Comparison of ENCODE assay signal across 19 cellular contexts in genomic region chr17:64051153-64051552, GRCh38. TPM values are rescaled to one million over a fixed set of nuclear protein-coding genes. Genes with fewer than 3 reads are reported as not detected.
DNase-seq lines count a peak whose midpoint lies in the region; ATAC-seq and TF ChIP-seq lines count a peak whose summit lies in the region.
"Had no signal": no experiment of that assay in that cellular context is flagged by ENCODE, and none has a peak within 500 bp of the region (broad histone marks: within the 10 kb centered on the region; RNA-seq: fewer than 3 reads in every experiment).

No MANE protein-coding gene starts in this region.

- RAD21 ChIA-PET in HCT116 (lab: Charles Lee; ENCODE audit: low non-redundant PET in 1 of 2, low total read pairs in 2 of 2, uncharacterized antibody in 2 of 2, unreplicated experiment in 2 of 2), result no interaction called here

- POLR2A ChIA-PET in activated CD4-positive, alpha-beta T cell treated with anti-CD3 and anti-CD28 coated beads for 36 hours (lab: Charles Lee), result interaction anchor here (0.7 kb wide), 1 partner anchor 12 kb away, joined by 3 read pairs; no protein-coding TSS in a partner anchor
- POLR2A ChIA-PET in HCT116 (lab: Charles Lee), result no interaction called here
- POLR2A ChIA-PET in naive thymus-derived CD8-positive, alpha-beta T cell (lab: Charles Lee), result interaction anchor here (0.6 to 2.3 kb wide), 9 partner anchors 8 to 455 kb away, joined by 3 to 12 read pairs (median 4); partner anchors contain the start of genes CEP95, DDX5, ERN1 and ICAM2

- CTCF ChIA-PET in activated CD4-positive, alpha-beta T cell treated with anti-CD3 and anti-CD28 coated beads for 36 hours (lab: Charles Lee), result interaction anchor here (1.1 to 6.7 kb wide), 9 partner anchors 9 to 132 kb away, joined by 3 to 49 read pairs (median 6); no protein-coding TSS in a partner anchor
- CTCF ChIA-PET in HCT116 (lab: Charles Lee), result interaction anchor here (1.4 kb wide), 1 partner anchor 82 kb away, joined by 4 read pairs; no protein-coding TSS in a partner anchor

- ATAC-seq in activated CD4-positive, alpha-beta T cell treated with anti-CD3 and anti-CD28 coated beads for 36 hours, result peak; percentile 96
- ATAC-seq in HCT116, result no peak
- ATAC-seq in naive thymus-derived CD8-positive, alpha-beta T cell, result peak; percentile 98 to 100
- ATAC-seq in GM19395 (IDR thresholded peaks at IDR 0.05; ENCODE audit: unreplicated experiment), result no peak
- ATAC-seq: SK-N-SH treated with all-trans-retinoic acid at 6 μM for 48 hours; stimulated activated naive B cell treated with anti-CD40 and anti-IgM and Interleukin-4, amounts not matched to agents 10 μg/mL and 1 μg/mL and 100 μg/mL, for 72 hours had no signal

- peaks cover 0 to 5% of the 10 kb centered on the region in 2 experiments; a peak in 2 of 4 replicates for H3K36me3 ChIP-seq in HCT116 (ENCODE audit: control insufficient read depth in 1 of 2, insufficient read depth in 2 of 2, low read length in 2 of 2)

- DNase-seq in activated CD4-positive, alpha-beta T cell treated with anti-CD3 and anti-CD28 coated beads for 36 hours, result no peak
- DNase-seq in activated CD4-positive, alpha-beta T cell treated with anti-CD3 and anti-CD28 coated beads, Interleukin-2, amount 50 U/mL, for 48 hours, result no peak
- DNase-seq in HCT116 (ENCODE audit: low read depth, low spot score) (no peak), NCI-H1105 (lab: John Stamatoyannopoulos, UW) (no peak), SKM-1 (lab: John Stamatoyannopoulos, UW; ENCODE audit: unreplicated experiment) (no peak)
- DNase-seq in naive thymus-derived CD8-positive, alpha-beta T cell, result peak in 4 of 10 donors; percentile 23 to 78 (median 62)
- DNase-seq: adrenal gland; C1 segment of cervical spinal cord; DMS79 treated with DMSO at 0.1 percent for 48 hours; heart left ventricle; mesendoderm; NCI-H1436; NCI-H2171 treated with DMSO at 0.1 percent for 48 hours; NCI-H748 treated with DMSO at 0.1 percent for 48 hours; stimulated activated naive B cell treated with anti-CD40 and anti-IgM and Interleukin-4, amounts not matched to agents 10 μg/mL and 1 μg/mL and 100 μg/mL, for 72 hours had no signal

- no peaks in the 10 kb centered on the region for H3K9me2 ChIP-seq in HCT116 (ENCODE audit: insufficient read depth)

- peaks cover 59% of the 10 kb centered on the region for H3K36me3 Mint-ChIP-seq in activated CD4-positive, alpha-beta T cell treated with anti-CD3 and anti-CD28 coated beads for 36 hours (ENCODE audit: low read depth)
- peaks cover 10% of the 10 kb centered on the region for H3K36me3 Mint-ChIP-seq in activated naive CD8-positive, alpha-beta T cell
- H3K36me3 Mint-ChIP-seq in naive thymus-derived CD8-positive, alpha-beta T cell, result peaks cover 0 to 35% (median 25%) of the 10 kb centered on the region in 3 donors

- no peaks in the 10 kb centered on the region for H3K79me2 ChIP-seq in HCT116 (ENCODE audit: insufficient read depth, low read length)

- peaks cover 27% of the 10 kb centered on the region for H3K4me1 Mint-ChIP-seq in activated CD4-positive, alpha-beta T cell treated with anti-CD3 and anti-CD28 coated beads for 36 hours
- H3K4me1 Mint-ChIP-seq in activated naive CD8-positive, alpha-beta T cell (ENCODE audit: low read depth), result peaks cover 34% of the 10 kb centered on the region
- peaks cover 12 to 38% (median 28%) of the 10 kb centered on the region in 4 donors for H3K4me1 Mint-ChIP-seq in naive thymus-derived CD8-positive, alpha-beta T cell

- H3K4me2 ChIP-seq in HCT116 (ENCODE audit: low read length), result no peak overlapping the region

- H4K20me1 ChIP-seq in HCT116 (ENCODE audit: insufficient read depth), result no peaks in the 10 kb centered on the region

- H3K4me1 ChIP-seq in HCT116 (ENCODE audit: control insufficient read depth in 1 of 2, insufficient read depth in 2 of 2, low read length in 2 of 2), result no peaks in the 10 kb centered on the region; a peak in 1 of 4 replicates
- H3K4me1 ChIP-seq: adrenal gland had no signal

- H3K4me3 ChIP-seq in HCT116 (replicated peaks in 1 of 2; ENCODE audit: low read depth in 1 of 2, low read length in 2 of 2), result no peak overlapping the region
- H3K4me3 ChIP-seq: adrenal gland, cardiac muscle cell, heart left ventricle had no signal

- no peaks in the 10 kb centered on the region for H3K9me3 Mint-ChIP-seq in activated CD4-positive, alpha-beta T cell treated with anti-CD3 and anti-CD28 coated beads for 36 hours (ENCODE audit: low read depth)
- H3K9me3 Mint-ChIP-seq in activated naive CD8-positive, alpha-beta T cell (ENCODE audit: low read depth), result no peaks in the 10 kb centered on the region
- no peaks in the 10 kb centered on the region for H3K9me3 Mint-ChIP-seq in naive thymus-derived CD8-positive, alpha-beta T cell
- H3K9me3 Mint-ChIP-seq: stimulated activated naive B cell treated with anti-CD40 and anti-IgM and Interleukin-4, amounts not matched to agents 10 μg/mL and 1 μg/mL and 100 μg/mL, for 72 hours had no signal

- peak overlapping the region; percentile 71 for H3K27ac Mint-ChIP-seq in activated CD4-positive, alpha-beta T cell treated with anti-CD3 and anti-CD28 coated beads for 36 hours
- H3K27ac Mint-ChIP-seq in activated naive CD8-positive, alpha-beta T cell, result peak overlapping the region; percentile 82
- peak overlapping the region; percentile 80 to 97 (median 90) for H3K27ac Mint-ChIP-seq in naive thymus-derived CD8-positive, alpha-beta T cell
- H3K27ac Mint-ChIP-seq: stimulated activated naive B cell treated with anti-CD40 and anti-IgM and Interleukin-4, amounts not matched to agents 10 μg/mL and 1 μg/mL and 100 μg/mL, for 72 hours had no signal

- TF ChIP-seq RAD21 in HCT116 (IDR thresholded peaks at IDR 0.05; ENCODE audit: low read depth), result no peak

- H3K9me3 ChIP-seq in HCT116 (ENCODE audit: control insufficient read depth in 1 of 2, insufficient read depth in 1 of 2, low read depth in 1 of 2, low read length in 2 of 2), result no peaks in the 10 kb centered on the region
- H3K9me3 ChIP-seq: adrenal gland, heart left ventricle had no signal

- intact Hi-C loops in activated CD4-positive, alpha-beta T cell treated with anti-CD3 and anti-CD28 coated beads for 36 hours (cut with DNase I, micrococcal nuclease), result no loop called here
- intact Hi-C loops in HCT116 (cut with micrococcal nuclease), result no loop called here

- H3K27ac ChIP-seq in HCT116 (ENCODE audit: low read depth, low read length), result no peak overlapping the region
- H3K27ac ChIP-seq: adrenal gland, cardiac muscle cell had no signal

- H2AFZ ChIP-seq in HCT116 (ENCODE audit: low read depth, low read length, poor library complexity, severe bottlenecking), result no peak overlapping the region

- TF ChIP-seq POLR2A in HCT116 (IDR thresholded peaks at IDR 0.05; ENCODE audit: borderline replicate concordance, extremely low read depth, insufficient read depth, insufficient read length), result no peak

- TF ChIP-seq CTCF in HCT116 (IDR thresholded peaks at IDR 0.05 in 2 of 3, conservative IDR thresholded peaks at IDR 0.05 in 1 of 3; ENCODE audit: borderline replicate concordance in 1 of 3, insufficient read depth in 1 of 3, low read depth in 2 of 3, low read length in 2 of 3), result no peak

- H3K27me3 Mint-ChIP-seq in activated CD4-positive, alpha-beta T cell treated with anti-CD3 and anti-CD28 coated beads for 36 hours, result no peaks in the 10 kb centered on the region
- H3K27me3 Mint-ChIP-seq in activated naive CD8-positive, alpha-beta T cell, result no peaks in the 10 kb centered on the region
- H3K27me3 Mint-ChIP-seq in naive thymus-derived CD8-positive, alpha-beta T cell, result no peaks in the 10 kb centered on the region
- H3K27me3 Mint-ChIP-seq: stimulated activated naive B cell treated with anti-CD40 and anti-IgM and Interleukin-4, amounts not matched to agents 10 μg/mL and 1 μg/mL and 100 μg/mL, for 72 hours had no signal

- H3K4me3 Mint-ChIP-seq in activated CD4-positive, alpha-beta T cell treated with anti-CD3 and anti-CD28 coated beads for 36 hours, result no peak overlapping the region
- H3K4me3 Mint-ChIP-seq in activated naive CD8-positive, alpha-beta T cell, result peak overlapping the region; percentile 18
- peak overlapping the region; percentile 2 to 69 (median 42) for H3K4me3 Mint-ChIP-seq in naive thymus-derived CD8-positive, alpha-beta T cell
- H3K4me3 Mint-ChIP-seq: stimulated activated naive B cell treated with anti-CD40 and anti-IgM and Interleukin-4, amounts not matched to agents 10 μg/mL and 1 μg/mL and 100 μg/mL, for 72 hours had no signal

- H3K9ac ChIP-seq in HCT116 (ENCODE audit: low read length), result no peak overlapping the region

- no peaks in the 10 kb centered on the region for H3K27me3 ChIP-seq in HCT116 (ENCODE audit: insufficient read depth, low read length)
- H3K27me3 ChIP-seq: adrenal gland, cardiac muscle cell, heart left ventricle had no signal

- BruUV-seq in HCT116 (replicated peaks; lab: Mats Ljungman, UMichigan), result TSS peak; percentile 28

TF ChIP-seq in HCT116, 20 proteins besides CTCF, POLR2A, EP300 and RAD21:
- TF ChIP-seq SIN3A (IDR thresholded peaks at IDR 0.05; ENCODE audit: low read depth) (no peak), TCF7L2 (IDR thresholded peaks at IDR 0.05; ENCODE audit: borderline replicate concordance, extremely low read depth, insufficient read depth, insufficient read length) (no peak), SP1 (IDR thresholded peaks at IDR 0.05; ENCODE audit: low read depth) (no peak), SRF (IDR thresholded peaks at IDR 0.05; ENCODE audit: low read depth) (no peak), CEBPB (IDR thresholded peaks at IDR 0.05; ENCODE audit: low read depth) (no peak), EGR1 (IDR thresholded peaks at IDR 0.05; ENCODE audit: low read depth) (no peak), FOSL1 (IDR thresholded peaks at IDR 0.05; ENCODE audit: low read depth) (no peak)

RNA-seq across cellular contexts. Expression of gene ICAM2, which starts 30.7 kb away (rescaled TPM):
- 10 to 100 TPM; 46.6 to 49.0 TPM for total RNA-seq in activated CD4-positive, alpha-beta T cell treated with anti-CD3 and anti-CD28 coated beads for 36 hours
- 0.61 TPM for total RNA-seq in HCT116 (2021; ENCODE audit: unreplicated experiment)
- 0.14 and 0.27 TPM in 2 replicates for polyA plus RNA-seq in HCT116 (2012)
- total RNA-seq in naive thymus-derived CD8-positive, alpha-beta T cell, result 10 to 100 TPM; 89.2 to 89.3 TPM
- polyA plus RNA-seq in naive thymus-derived CD8-positive, alpha-beta T cell, result 100 to 1,000 TPM; 218 to 306 (median 289) TPM
- total RNA-seq: cardiac muscle cell had no signal

RNA-seq across cellular contexts. Expression of gene PRR29, which starts 53.0 kb away (rescaled TPM):
- 1 to 10 TPM; 1.0 to 1.5 TPM for total RNA-seq in activated CD4-positive, alpha-beta T cell treated with anti-CD3 and anti-CD28 coated beads for 36 hours
- not detected for total RNA-seq in HCT116 (2021; ENCODE audit: unreplicated experiment)
- not detected in 2 replicates for polyA plus RNA-seq in HCT116 (2012)
- under 1 TPM in 1 of 2 experiments, not detected in 1; 0.30 TPM for total RNA-seq in naive thymus-derived CD8-positive, alpha-beta T cell
- 1 to 10 TPM; 3.4 to 4.6 (median 3.7) TPM for polyA plus RNA-seq in naive thymus-derived CD8-positive, alpha-beta T cell

Comparison
In these comparisons a context has a peak if more than half of its experiments do, and no peak if none do; other contexts are left out.
1. ATAC-seq: peak in activated CD4-positive, alpha-beta T cell treated with anti-CD3 and anti-CD28 coated beads for 36 hours (single experiment) and naive thymus-derived CD8-positive, alpha-beta T cell (2 of 2); none in HCT116 (single experiment) and GM19395 (single experiment).
2. RNA of gene ICAM2, which starts 30.7 kb away (total RNA-seq): 89.2 to 89.3 TPM in naive thymus-derived CD8-positive, alpha-beta T cell and 46.6 to 49.0 TPM in activated CD4-positive, alpha-beta T cell treated with anti-CD3 and anti-CD28 coated beads for 36 hours; 0.61 TPM in HCT116 (single experiment); every median in the first group is over 10 times any median in the second.
3. Peak in every context shown above with its lines, with median percentiles within 50 percentile points of each other: H3K27ac Mint-ChIP-seq.